ENCODE assay signal across 1 cellular context in the genomic region with DNA sequence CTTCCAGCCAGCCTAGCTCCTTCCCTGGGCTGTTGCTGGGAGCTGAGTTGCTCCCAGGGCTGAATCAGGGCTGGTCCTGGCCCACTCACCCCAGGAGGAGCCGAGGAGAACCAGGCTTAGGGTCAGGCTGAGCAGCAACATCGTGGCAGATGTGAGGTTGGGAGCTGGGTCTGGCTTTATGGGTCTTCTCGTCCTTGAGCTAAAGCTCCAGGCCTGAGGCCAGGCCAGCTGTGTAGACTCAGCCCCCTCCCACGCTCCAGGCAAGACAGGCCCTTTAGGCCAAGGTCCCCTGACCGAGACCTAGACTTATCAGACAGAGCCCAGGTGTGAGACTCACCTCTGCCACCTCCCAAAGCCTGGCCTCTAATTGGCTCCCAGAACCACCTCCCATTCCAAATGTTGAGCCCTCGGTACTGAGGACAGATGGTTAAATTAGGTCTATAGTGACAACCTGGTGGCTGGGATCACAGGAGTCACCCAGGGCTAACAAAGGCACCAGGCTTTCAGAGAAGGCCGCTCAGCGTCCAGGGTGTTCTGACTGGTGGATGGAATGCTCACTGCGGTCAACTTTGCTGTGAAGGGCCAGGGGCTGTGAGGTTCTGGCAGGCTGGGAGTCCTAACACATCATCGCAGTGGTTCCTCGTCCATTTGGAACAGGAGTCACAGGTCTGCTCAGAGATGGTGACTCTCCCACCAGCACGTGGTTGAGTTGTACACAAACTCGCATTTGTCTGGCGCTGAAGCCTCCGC.
TF ChIP-seq lines count a peak whose summit lies in the region.

A gene (minus strand): TSS at position 151 of the 750 bp plus-strand sequence. CDS start 10 bp downstream, at position 141.

TF ChIP-seq in GM12878, 131 proteins besides CTCF, POLR2A, EP300 and RAD21 (continued from another document):
- TF ChIP-seq PML (IDR thresholded peaks at IDR 0.05; ENCODE audit: low read length) (peak; percentile 54), MEF2A (IDR thresholded peaks at IDR 0.05; ENCODE audit: insufficient read depth, low read depth, low read length) (no peak)
TF ChIP-seq in GM12878: peak in this region for 1.
